In genomic region chr13:113875429-113875815, GRCh38 we compare ENCODE assay signal across 11 cellular contexts.
"Had no signal": no experiment of that assay in that cellular context is flagged by ENCODE, and none has a peak within 500 bp of the region (broad histone marks: within the 10 kb centered on the region; RNA-seq: fewer than 3 reads in every experiment).

No MANE protein-coding gene starts in this region.

- H3K27ac Mint-ChIP-seq: activated CD4-positive, alpha-beta T cell treated with anti-CD3 and anti-CD28 coated beads for 36 hours; activated naive CD8-positive, alpha-beta T cell treated with anti-CD3 and anti-CD28 coated beads, Interleukin-2, amount 10 ng/mL, durations not matched to agents 7 days and 5 days; type B pancreatic cell had no signal

- H3K9ac ChIP-seq: SK-N-SH had no signal

- H3K27me3 ChIP-seq: ascending aorta, gastrocnemius medialis, suprapubic skin had no signal

- H3K4me1 Mint-ChIP-seq: activated naive CD8-positive, alpha-beta T cell treated with anti-CD3 and anti-CD28 coated beads, Interleukin-2, amount 10 ng/mL, durations not matched to agents 7 days and 5 days had no signal

- ATAC-seq: gastrocnemius medialis had no signal

- H3K27ac ChIP-seq: ascending aorta, gastrocnemius medialis, suprapubic skin, VCaP had no signal

- DNase-seq: activated CD4-positive, alpha-beta T cell treated with anti-CD3 and anti-CD28 coated beads for 36 hours; activated naive CD8-positive, alpha-beta T cell treated with anti-CD3 and anti-CD28 coated beads, Interleukin-2, amount 10 ng/mL, durations not matched to agents 7 days and 5 days; gastrocnemius medialis; mesendoderm; SK-N-SH; T-helper 1 cell had no signal

- H3K9me3 Mint-ChIP-seq: activated naive CD8-positive, alpha-beta T cell treated with anti-CD3 and anti-CD28 coated beads, Interleukin-2, amount 10 ng/mL, durations not matched to agents 7 days and 5 days; type B pancreatic cell had no signal

- H3K36me3 Mint-ChIP-seq: activated naive CD8-positive, alpha-beta T cell treated with anti-CD3 and anti-CD28 coated beads, Interleukin-2, amount 10 ng/mL, durations not matched to agents 7 days and 5 days; type B pancreatic cell had no signal

- H3K4me3 ChIP-seq: ascending aorta, gastrocnemius medialis, smooth muscle cell, suprapubic skin had no signal

- H3K36me3 ChIP-seq: ascending aorta, gastrocnemius medialis, suprapubic skin had no signal

- H3K9me3 ChIP-seq: ascending aorta, gastrocnemius medialis, SK-N-SH, suprapubic skin had no signal

- H3K4me2 ChIP-seq: SK-N-SH, smooth muscle cell had no signal

- H3K4me3 Mint-ChIP-seq: activated CD4-positive, alpha-beta T cell treated with anti-CD3 and anti-CD28 coated beads for 36 hours; activated naive CD8-positive, alpha-beta T cell treated with anti-CD3 and anti-CD28 coated beads, Interleukin-2, amount 10 ng/mL, durations not matched to agents 7 days and 5 days; type B pancreatic cell had no signal
